19 cellular contexts compared by ENCODE assay signal in the genomic region with DNA sequence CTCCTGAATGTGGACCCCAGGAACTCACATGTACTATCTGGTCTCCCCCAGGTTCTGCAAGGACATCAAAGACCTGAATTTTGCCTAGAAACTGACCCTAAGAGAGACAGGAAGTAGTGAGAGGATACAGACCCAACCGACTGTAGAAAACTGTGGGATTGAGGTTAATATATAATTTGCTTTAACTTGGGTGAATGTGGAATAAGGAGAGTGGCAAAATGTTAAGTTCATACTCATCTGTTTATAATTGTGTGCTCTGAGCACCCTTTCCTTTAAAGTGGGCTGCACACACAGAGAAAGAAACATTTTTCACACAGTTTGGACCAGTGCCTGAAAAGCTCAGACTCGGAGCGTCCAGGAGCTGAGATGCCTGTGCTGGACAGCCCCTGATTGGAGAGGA. TPM values are rescaled to one million over a fixed set of nuclear protein-coding genes. Genes with fewer than 3 reads are reported as not detected.
DNase-seq lines count a peak whose midpoint lies in the region; ATAC-seq and TF ChIP-seq lines count a peak whose summit lies in the region.
"Had no signal": no experiment of that assay in that cellular context is flagged by ENCODE, and none has a peak within 500 bp of the region (broad histone marks: within the 10 kb centered on the region; RNA-seq: fewer than 3 reads in every experiment).

No MANE protein-coding gene starts in this region.

- H4K91ac ChIP-seq in H9 (ENCODE audit: insufficient read length, low read depth, low read length), result no peak overlapping the region

- peaks cover 17% of the 10 kb centered on the region for H3K4me1 ChIP-seq in BLaER1
- H3K4me1 ChIP-seq in H9 (ENCODE audit: insufficient read depth, low read length), result peaks cover 3% of the 10 kb centered on the region; the same call in 1 of the 2 replicates
- H3K4me1 ChIP-seq in vagina, result peaks cover 29% of the 10 kb centered on the region
- H3K4me1 ChIP-seq: Caco-2 had no signal

- no peak overlapping the region for H2BK12ac ChIP-seq in H9 (ENCODE audit: insufficient read length, low read depth, low read length)

- no peak for ATAC-seq in activated CD8-positive, alpha-beta T cell treated with anti-CD3 and anti-CD28 coated beads, Interleukin-2, amount 10 ng/mL, durations not matched to agents 7 days and 5 days
- ATAC-seq in HG02885 (IDR thresholded peaks at IDR 0.05; ENCODE audit: poor library complexity, unreplicated experiment), result no peak
- ATAC-seq: GM12878 had no signal

- H2AFZ ChIP-seq in H9 (ENCODE audit: low read length), result no peak overlapping the region
- H2AFZ ChIP-seq: GM23248 had no signal

- H3K4me1 Mint-ChIP-seq in H9 (peaks cover 41 to 49% of the 10 kb centered on the region in 2 experiments), progenitor cell of endocrine pancreas (ENCODE audit: low read depth) (peaks cover 17% of the 10 kb centered on the region)
- no peaks in the 10 kb centered on the region for H3K4me1 Mint-ChIP-seq in activated CD8-positive, alpha-beta T cell treated with anti-CD3 and anti-CD28 coated beads, Interleukin-2, amount 10 ng/mL, durations not matched to agents 7 days and 5 days (ENCODE audit: low read depth)

- H3K14ac ChIP-seq in H9 (ENCODE audit: insufficient read depth, low read length), result no peak overlapping the region

- TF ChIP-seq CTCF in H9 (conservative IDR thresholded peaks at IDR 0.05) (no peak), progenitor cell of endocrine pancreas (IDR thresholded peaks at IDR 0.05; ENCODE audit: unreplicated experiment) (no peak), vagina (IDR thresholded peaks at IDR 0.05) (no peak)

- no peak overlapping the region for H3K27ac ChIP-seq in BLaER1
- H3K27ac ChIP-seq in H9 (ENCODE audit: insufficient read length, low read depth, low read length), result no peak overlapping the region
- no peak overlapping the region for H3K27ac ChIP-seq in vagina
- H3K27ac ChIP-seq: GM23248, SJSA1 had no signal

- H3K23me2 ChIP-seq in H9 (ENCODE audit: insufficient read length, low read depth, low read length, poor library complexity, severe bottlenecking), result no peaks in the 10 kb centered on the region

- H2AK5ac ChIP-seq in H9 (ENCODE audit: insufficient read length, low read length), result no peak overlapping the region

- no peak overlapping the region for H3K18ac ChIP-seq in H9 (ENCODE audit: insufficient read length, low read depth, low read length)

- no peak overlapping the region for H2BK20ac ChIP-seq in H9 (ENCODE audit: low read depth, low read length, poor library complexity, severe bottlenecking)

- H3T11ph ChIP-seq in H9 (ENCODE audit: low read length), result no peak overlapping the region

- H3K4me3 Mint-ChIP-seq in H9 (no peak overlapping the region), progenitor cell of endocrine pancreas (ENCODE audit: low read depth) (no peak overlapping the region)
- no peak overlapping the region for H3K4me3 Mint-ChIP-seq in activated CD8-positive, alpha-beta T cell treated with anti-CD3 and anti-CD28 coated beads, Interleukin-2, amount 10 ng/mL, durations not matched to agents 7 days and 5 days

- H3K9me3 ChIP-seq in BLaER1, result peaks cover 10% of the 10 kb centered on the region
- H3K9me3 ChIP-seq in H9 (ENCODE audit: control insufficient read depth, low read depth, low read length), result no peaks in the 10 kb centered on the region
- no peaks in the 10 kb centered on the region for H3K9me3 ChIP-seq in vagina
- H3K9me3 ChIP-seq: Caco-2, MG63, SJSA1 had no signal

- CTCF ChIA-PET in activated CD8-positive, alpha-beta T cell treated with anti-CD3 and anti-CD28 coated beads, Interleukin-2, amount 10 ng/mL, durations not matched to agents 7 days and 5 days (lab: Charles Lee), result no interaction called here

- H3K4ac ChIP-seq in H9 (ENCODE audit: low read depth, low read length), result no peak overlapping the region

- no peaks in the 10 kb centered on the region for H3K27me3 Mint-ChIP-seq in H9 (ENCODE audit: low read depth)
- H3K27me3 Mint-ChIP-seq in progenitor cell of endocrine pancreas, result no peaks in the 10 kb centered on the region
- no peaks in the 10 kb centered on the region for H3K27me3 Mint-ChIP-seq in activated CD8-positive, alpha-beta T cell treated with anti-CD3 and anti-CD28 coated beads, Interleukin-2, amount 10 ng/mL, durations not matched to agents 7 days and 5 days (ENCODE audit: low read depth)

- no peak overlapping the region for H3K9ac ChIP-seq in BLaER1
- no peak overlapping the region for H3K9ac ChIP-seq in H9 (ENCODE audit: extremely low read depth, insufficient read length, low read length)
- H3K9ac ChIP-seq: GM23248 had no signal

- H4K20me1 ChIP-seq in BLaER1 (peaks cover 4% of the 10 kb centered on the region; the same call in 1 of the 2 replicates), H9 (ENCODE audit: control insufficient read depth, insufficient read depth, insufficient read length) (no peaks in the 10 kb centered on the region)

- peaks cover 10% of the 10 kb centered on the region for H3K79me1 ChIP-seq in H9 (ENCODE audit: insufficient read depth, low read depth, low read length, poor library complexity, severe bottlenecking)

- H3K9me3 Mint-ChIP-seq in H9 (peaks cover 20 to 39% of the 10 kb centered on the region in 2 experiments), progenitor cell of endocrine pancreas (ENCODE audit: low read depth) (peaks cover 12% of the 10 kb centered on the region)
- H3K9me3 Mint-ChIP-seq in activated CD8-positive, alpha-beta T cell treated with anti-CD3 and anti-CD28 coated beads, Interleukin-2, amount 10 ng/mL, durations not matched to agents 7 days and 5 days (ENCODE audit: insufficient read depth), result no peaks in the 10 kb centered on the region

- no peak for TF ChIP-seq POLR2A in vagina (IDR thresholded peaks at IDR 0.05)

- 0 out of 2 replicates have a peak, but pooled peaks cover 2% of the 10 kb centered on the region for H3K36me3 ChIP-seq in BLaER1
- no peaks in the 10 kb centered on the region for H3K36me3 ChIP-seq in vagina
- H3K36me3 ChIP-seq: MG63, SJSA1 had no signal

- H3K4me3 ChIP-seq in BLaER1 (no peak overlapping the region), vagina (no peak overlapping the region)
- H3K4me3 ChIP-seq: GM12878, GM23248, MG63, SJSA1 had no signal

- H3K27ac Mint-ChIP-seq in H9 (peak overlapping the region in 2 of 3 experiments; percentile 1 to 71; a peak in 3 of 7 replicates), progenitor cell of endocrine pancreas (peak overlapping the region; percentile 5)
- no peak overlapping the region for H3K27ac Mint-ChIP-seq in activated CD8-positive, alpha-beta T cell treated with anti-CD3 and anti-CD28 coated beads, Interleukin-2, amount 10 ng/mL, durations not matched to agents 7 days and 5 days

- no peak overlapping the region for H2BK15ac ChIP-seq in H9 (ENCODE audit: low read depth, low read length)

- intact Hi-C loops in vagina (cut with DNase I), result no loop called here

- WGBS in H9 (ENCODE audit: extremely low coverage, insufficient read length, low lambda C conversion rate), result no CpG with 5 or more reads among the region's 3 CpGs

- no peaks in the 10 kb centered on the region for H3K27me3 ChIP-seq in BLaER1
- no peaks in the 10 kb centered on the region for H3K27me3 ChIP-seq in H9 (ENCODE audit: insufficient read depth, low read length)
- no peaks in the 10 kb centered on the region for H3K27me3 ChIP-seq in vagina
- H3K27me3 ChIP-seq: MG63, SJSA1 had no signal

- DNase-seq in H9 (no peak), glomerular visceral epithelial cell (ENCODE audit: extremely low spot score) (peak; percentile 71), progenitor cell of endocrine pancreas (ENCODE audit: low spot score, unreplicated experiment) (no peak), vagina (ENCODE audit: extremely low spot score in 2 of 2) (no peak)
- DNase-seq in activated CD8-positive, alpha-beta T cell treated with anti-CD3 and anti-CD28 coated beads, Interleukin-2, amount 10 ng/mL, durations not matched to agents 7 days and 5 days, result no peak
- DNase-seq: Caco-2, DMS79 treated with DMSO at 0.1 percent for 48 hours, GM23248, KG1, MG63, NCI-H1092, NCI-H146, NCI-H2081, NCI-H510A, NCI-H774 had no signal

- no peak overlapping the region for H4K8ac ChIP-seq in H9 (replicated peaks; ENCODE audit: insufficient read length, low read depth, low read length)

- H3K36me3 Mint-ChIP-seq in H9 (ENCODE audit: insufficient read depth in 1 of 3, low read depth in 3 of 3) (peaks cover 30 to 56% (median 54%) of the 10 kb centered on the region in 3 experiments), progenitor cell of endocrine pancreas (ENCODE audit: insufficient read depth) (peaks cover 18% of the 10 kb centered on the region)
- no peaks in the 10 kb centered on the region for H3K36me3 Mint-ChIP-seq in activated CD8-positive, alpha-beta T cell treated with anti-CD3 and anti-CD28 coated beads, Interleukin-2, amount 10 ng/mL, durations not matched to agents 7 days and 5 days (ENCODE audit: low read depth)

- H3K56ac ChIP-seq in H9 (ENCODE audit: insufficient read length, low read depth, low read length), result no peak overlapping the region

- no peak overlapping the region for H2BK120ac ChIP-seq in H9 (ENCODE audit: low read depth, low read length, poor library complexity, severe bottlenecking)

- H4K5ac ChIP-seq in H9 (ENCODE audit: insufficient read length, low read depth, low read length), result no peak overlapping the region

- H3K23ac ChIP-seq in H9 (ENCODE audit: insufficient read length, low read depth, low read length), result no peak overlapping the region

- POLR2A ChIA-PET in activated CD8-positive, alpha-beta T cell treated with anti-CD3 and anti-CD28 coated beads, Interleukin-2, amount 10 ng/mL, durations not matched to agents 7 days and 5 days (lab: Charles Lee), result no interaction called here

- H3K4me2 ChIP-seq in BLaER1 (peak overlapping the region; percentile 57), H9 (ENCODE audit: insufficient read depth, insufficient read length, low read length) (no peak overlapping the region)

- peaks cover 64% of the 10 kb centered on the region; the same call in 1 of the 2 replicates for H3K79me2 ChIP-seq in H9 (ENCODE audit: insufficient read depth, low read length)

- H2BK5ac ChIP-seq in H9 (ENCODE audit: insufficient read length, low read length), result no peak overlapping the region

RNA-seq across cellular contexts. Expression of a gene that starts 37.1 kb away (rescaled TPM):
- total RNA-seq in H9 (2021) (75.9 and 76.4 TPM in 2 replicates), progenitor cell of endocrine pancreas (61.3 and 63.8 TPM in 2 replicates), vagina (11.0 TPM)
- total RNA-seq in activated CD8-positive, alpha-beta T cell treated with anti-CD3 and anti-CD28 coated beads, Interleukin-2, amount 10 ng/mL, durations not matched to agents 7 days and 5 days, result not detected

Comparison
In these comparisons a context has a peak if more than half of its experiments do, and no peak if none do; other contexts are left out.
1. RNA of a gene that starts 37.1 kb away (total RNA-seq): 75.9 to 76.4 TPM in H9, 61.3 to 63.8 TPM in progenitor cell of endocrine pancreas and 11.0 TPM in vagina (single experiment); not detected in activated CD8-positive, alpha-beta T cell treated with anti-CD3 and anti-CD28 coated beads, Interleukin-2, amount 10 ng/mL, durations not matched to agents 7 days and 5 days; every median in the first group is over 10 times any median in the second.